In the genomic region with DNA sequence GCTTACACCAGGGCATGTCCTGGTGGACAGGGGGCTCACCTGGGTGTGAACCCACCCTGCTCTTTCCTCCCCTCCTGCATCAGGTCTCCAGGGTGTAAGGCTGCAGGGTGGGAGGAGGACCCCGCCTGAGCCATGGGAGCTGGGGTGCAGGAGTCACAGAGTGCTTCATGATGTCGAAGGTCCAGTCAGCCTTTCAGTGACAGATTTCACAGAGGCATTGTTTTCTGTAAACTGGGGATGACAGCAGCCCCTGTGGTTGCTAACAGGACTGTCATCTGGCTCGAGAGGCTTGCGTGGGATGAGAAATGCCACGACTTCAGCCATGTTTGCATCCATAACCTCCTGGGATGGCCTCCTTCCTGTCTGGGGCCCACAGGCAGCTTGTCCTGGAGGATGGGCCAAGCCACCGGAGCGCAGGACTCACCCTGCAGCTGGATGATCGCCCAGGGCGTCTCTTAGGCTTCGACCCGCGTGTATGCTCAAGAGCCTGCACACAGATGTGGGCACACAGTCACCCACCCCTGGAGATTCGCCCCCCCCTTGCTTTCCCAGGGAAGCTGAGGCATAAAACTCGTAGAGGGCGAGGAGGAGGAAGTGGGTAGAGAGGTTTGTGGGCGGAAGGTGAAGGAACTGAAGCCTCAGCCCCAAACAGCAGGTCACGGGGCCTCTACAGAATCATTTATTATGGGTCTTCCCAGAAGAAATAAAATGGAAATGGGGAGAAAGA, we compare ENCODE assay signal across 9 cellular contexts. TPM values are rescaled to one million over a fixed set of nuclear protein-coding genes. Genes with fewer than 3 reads are reported as not detected.
A peak's percentile ranks its signal among the peaks of the same experiment; 100 is the strongest.
DNase-seq lines count a peak whose midpoint lies in the region; ATAC-seq and TF ChIP-seq lines count a peak whose summit lies in the region.
"Had no signal": no experiment of that assay in that cellular context is flagged by ENCODE, and none has a peak within 500 bp of the region (broad histone marks: within the 10 kb centered on the region; RNA-seq: fewer than 3 reads in every experiment).

No MANE protein-coding gene starts in this region.

- H3K4me1 ChIP-seq in fibroblast of lung (ENCODE audit: control insufficient read depth, extremely low read depth, insufficient read depth, low read length) (peaks cover 14% of the 10 kb centered on the region), HAP-1 (peaks cover 9% of the 10 kb centered on the region)

- no peaks in the 10 kb centered on the region for H3K36me3 ChIP-seq in fibroblast of lung (ENCODE audit: control insufficient read depth, insufficient read depth, low read length)
- H3K36me3 ChIP-seq in HAP-1 (replicated peaks) = no peaks in the 10 kb centered on the region

- H3K27me3 ChIP-seq in fibroblast of lung (ENCODE audit: control insufficient read depth, insufficient read depth, low read length) = peaks cover 2% of the 10 kb centered on the region
- no peaks in the 10 kb centered on the region for H3K27me3 ChIP-seq in HAP-1 (ENCODE audit: low read depth)

- no peak overlapping the region for H3K27ac ChIP-seq in fibroblast of lung (ENCODE audit: insufficient read depth, low read length)

- H3K9me3 ChIP-seq in fibroblast of lung (ENCODE audit: control insufficient read depth, insufficient read depth, low read depth, low read length) = no peaks in the 10 kb centered on the region
- H3K9me3 ChIP-seq in HAP-1 = no peaks in the 10 kb centered on the region

- no peak for TF ChIP-seq CTCF in fibroblast of lung (conservative IDR thresholded peaks at IDR 0.05 in 1 of 2, IDR thresholded peaks at IDR 0.05 in 1 of 2; ENCODE audit: low read depth in 1 of 2, low read length in 2 of 2)

- no peak overlapping the region for H3K9ac ChIP-seq in fibroblast of lung (ENCODE audit: insufficient read depth, low read length)

- in situ Hi-C loops in HAP-1 (cut with MboI; ENCODE audit: low sequenced_read_pairs) = loop anchor here (5.0 kb wide), 1 partner anchor 195 kb away; no protein-coding TSS in a partner anchor

- no peak overlapping the region for H3K4me2 ChIP-seq in fibroblast of lung (ENCODE audit: extremely low read depth, insufficient read depth, low read length)

- H3K4me3 ChIP-seq in fibroblast of lung (replicated peaks in 1 of 4; ENCODE audit: control extremely low read depth in 1 of 4, insufficient read depth in 1 of 4, low read depth in 3 of 4, low read length in 4 of 4) (no peak overlapping the region), HAP-1 (no peak overlapping the region)

- no peaks in the 10 kb centered on the region for H3K79me2 ChIP-seq in fibroblast of lung (ENCODE audit: control insufficient read depth, insufficient read depth, low read length)

- DNase-seq in SIG-M5 treated with dmso at 0.1 percent for 504 hours (lab: John Stamatoyannopoulos, UW; ENCODE audit: unreplicated experiment) (peak; percentile 37), SIG-M5 (lab: John Stamatoyannopoulos, UW) (no peak), UCSD-AML1 (lab: John Stamatoyannopoulos, UW; ENCODE audit: unreplicated experiment) (peak; percentile 62), fibroblast of lung (ENCODE audit: low read depth in 2 of 2) (peak in 1 of 2 donors; percentile 73), inferior parietal cortex (ENCODE audit: extremely low spot score) (no peak), HAP-1 (ENCODE audit: low spot score in 2 of 2) (no peak)
- DNase-seq in stimulated activated CD4-positive, alpha-beta T cell treated with anti-CD3 and anti-CD28 coated beads, Interleukin-1b, Interleukin-23, amount 100 ng/mL, for 48 hours = peak; percentile 59

- H2AFZ ChIP-seq in fibroblast of lung (ENCODE audit: low read length) = peak overlapping the region; percentile 14

- no peaks in the 10 kb centered on the region for H4K20me1 ChIP-seq in fibroblast of lung (ENCODE audit: control insufficient read depth, extremely low read depth, insufficient read depth, low read length)

- TF ChIP-seq POLR2A in GM18505 (IDR thresholded peaks at IDR 0.05; ENCODE audit: borderline replicate concordance, extremely low read depth, insufficient read depth, insufficient read length) = no peak

- no peak for ATAC-seq in GM18505 (IDR thresholded peaks at IDR 0.05; ENCODE audit: unreplicated experiment)

RNA-seq across cellular contexts. Expression of gene NANOS3, which starts 4.9 kb away (rescaled TPM):
- total RNA-seq in fibroblast of lung = not detected in 2 replicates
- polyA plus RNA-seq in fibroblast of lung = not detected in 2 replicates
- polyA plus RNA-seq in fibroblast of lung (2012) = 0.83 and 1.5 TPM in 2 replicates
- not detected in 2 replicates for polyA minus RNA-seq in fibroblast of lung (ENCODE audit: low replicate concordance)

RNA-seq across cellular contexts. Expression of gene BRME1, which starts 24.1 kb away (rescaled TPM):
- 0.51 and 0.83 TPM in 2 replicates for total RNA-seq in fibroblast of lung
- polyA plus RNA-seq in fibroblast of lung = 0.23 and 0.29 TPM in 2 replicates
- 0.26 and 0.40 TPM in 2 replicates for polyA plus RNA-seq in fibroblast of lung (2012)
- 0.20 TPM in 1 of 2 replicates, not detected in the other for polyA minus RNA-seq in fibroblast of lung (ENCODE audit: low replicate concordance)

RNA-seq across cellular contexts. Expression of gene CC2D1A, which starts 24.1 kb away (rescaled TPM):
- 5.1 and 10.6 TPM in 2 replicates for total RNA-seq in fibroblast of lung
- 7.0 and 9.3 TPM in 2 replicates for polyA plus RNA-seq in fibroblast of lung
- 14.2 and 16.7 TPM in 2 replicates for polyA plus RNA-seq in fibroblast of lung (2012)
- polyA minus RNA-seq in fibroblast of lung (ENCODE audit: low replicate concordance) = 15.3 and 30.0 TPM in 2 replicates

RNA-seq across cellular contexts. Expression of gene PODNL1, which starts 56.4 kb away (rescaled TPM):
- total RNA-seq in fibroblast of lung = 1.0 and 2.1 TPM in 2 replicates
- polyA plus RNA-seq in fibroblast of lung = 3.5 and 6.9 TPM in 2 replicates
- polyA plus RNA-seq in fibroblast of lung (2012) = 6.4 and 13.3 TPM in 2 replicates
- 1.3 and 10.2 TPM in 2 replicates for polyA minus RNA-seq in fibroblast of lung (ENCODE audit: low replicate concordance)
- total RNA-seq: T-helper 2 cell treated with Interferon-gamma antibody and Interleukin-4, amounts not matched to agents 100 ng/mL and 5 ng/mL, for 36 hours had no signal

Comparison
In these comparisons a context has a peak if more than half of its experiments do, and no peak if none do; other contexts are left out.
1. DNase-seq: peak in SIG-M5 treated with dmso at 0.1 percent for 504 hours (single experiment), UCSD-AML1 (single experiment) and stimulated activated CD4-positive, alpha-beta T cell treated with anti-CD3 and anti-CD28 coated beads, Interleukin-1b, Interleukin-23, amount 100 ng/mL, for 48 hours (single experiment); none in SIG-M5 (single experiment), inferior parietal cortex (single experiment) and HAP-1 (0 of 2).